In genomic region chr2:227082286-227082685, GRCh38 we compare ENCODE assay signal across 15 cellular contexts.
DNase-seq lines count a peak whose midpoint lies in the region; ATAC-seq, FAIRE-seq and TF ChIP-seq lines count a peak whose summit lies in the region.
"Had no signal": no experiment of that assay in that cellular context is flagged by ENCODE, and none has a peak within 500 bp of the region (broad histone marks: within the 10 kb centered on the region; RNA-seq: fewer than 3 reads in every experiment).

No MANE protein-coding gene starts in this region.

- no peaks in the 10 kb centered on the region for H3K4me1 Mint-ChIP-seq in activated CD8-positive, alpha-beta T cell treated with anti-CD3 and anti-CD28 coated beads for 36 hours (ENCODE audit: low read depth)
- H3K4me1 Mint-ChIP-seq in effector memory CD8-positive, alpha-beta T cell (ENCODE audit: low read depth in 2 of 2): no peaks in the 10 kb centered on the region

- DNase-seq in bronchial epithelial cell (ENCODE audit: low read depth): peak; percentile 23
- DNase-seq in activated CD8-positive, alpha-beta T cell treated with anti-CD3 and anti-CD28 coated beads for 36 hours: no peak
- no peak for DNase-seq in effector memory CD8-positive, alpha-beta T cell
- no peak for DNase-seq in kidney glomerular epithelial cell (lab: John Stamatoyannopoulos, UW)
- DNase-seq in medulla oblongata (ENCODE audit: extremely low spot score): no peak
- DNase-seq: activated effector memory CD4-positive, alpha-beta T cell treated with Interleukin-2 at 50 U/mL for 16 hours; CD4-positive, alpha-beta T cell; NCI-H748 treated with DMSO at 0.1 percent for 48 hours; SJCRH30; transverse colon had no signal

- no peaks in the 10 kb centered on the region for H3K36me3 ChIP-seq in bronchial epithelial cell (ENCODE audit: control insufficient read depth, insufficient read depth, low read length)
- H3K36me3 ChIP-seq: cardiac muscle cell, SJCRH30, transverse colon had no signal

- TF ChIP-seq CTCF in bronchial epithelial cell (IDR thresholded peaks at IDR 0.05; ENCODE audit: insufficient read depth, low read length, severe bottlenecking): no peak
- no peak for TF ChIP-seq CTCF in activated CD8-positive, alpha-beta T cell treated with anti-CD3 and anti-CD28 coated beads for 36 hours (IDR thresholded peaks at IDR 0.05)

- H3K27me3 Mint-ChIP-seq in activated CD8-positive, alpha-beta T cell treated with anti-CD3 and anti-CD28 coated beads for 36 hours: peaks cover 10% of the 10 kb centered on the region
- H3K27me3 Mint-ChIP-seq in effector memory CD8-positive, alpha-beta T cell: peaks cover 11 to 19% of the 10 kb centered on the region in 2 donors

- FAIRE-seq in bronchial epithelial cell (lab: Jason Lieb, UNC): no peak

- H3K4me3 ChIP-seq in bronchial epithelial cell (ENCODE audit: low read depth, low read length): no peak overlapping the region
- H3K4me3 ChIP-seq: cardiac muscle cell, SJCRH30, transverse colon had no signal

- H3K27ac Mint-ChIP-seq in activated CD8-positive, alpha-beta T cell treated with anti-CD3 and anti-CD28 coated beads for 36 hours: no peak overlapping the region
- no peak overlapping the region for H3K27ac Mint-ChIP-seq in effector memory CD8-positive, alpha-beta T cell
- H3K27ac Mint-ChIP-seq: CD4-positive, alpha-beta T cell had no signal

- ATAC-seq in GM18873 (IDR thresholded peaks at IDR 0.05; ENCODE audit: low FRiP score, unreplicated experiment) (peak; percentile 99), GM21528 (IDR thresholded peaks at IDR 0.05; ENCODE audit: low FRiP score, unreplicated experiment) (peak; percentile 85), HG03060 (IDR thresholded peaks at IDR 0.05; ENCODE audit: low read depth, unreplicated experiment) (peak; percentile 99)
- ATAC-seq in activated CD8-positive, alpha-beta T cell treated with anti-CD3 and anti-CD28 coated beads for 36 hours: no peak
- no peak for ATAC-seq in effector memory CD8-positive, alpha-beta T cell (replicated peaks)
- ATAC-seq: sciatic nerve had no signal

- H3K27me3 ChIP-seq in bronchial epithelial cell (ENCODE audit: control insufficient read depth, insufficient read depth, low read length): no peaks in the 10 kb centered on the region
- H3K27me3 ChIP-seq: cardiac muscle cell, SJCRH30, transverse colon had no signal

- no peaks in the 10 kb centered on the region for H3K9me3 Mint-ChIP-seq in activated CD8-positive, alpha-beta T cell treated with anti-CD3 and anti-CD28 coated beads for 36 hours
- no peaks in the 10 kb centered on the region for H3K9me3 Mint-ChIP-seq in effector memory CD8-positive, alpha-beta T cell
- H3K9me3 Mint-ChIP-seq: CD4-positive, alpha-beta T cell had no signal

- POLR2A ChIA-PET in activated CD8-positive, alpha-beta T cell treated with anti-CD3 and anti-CD28 coated beads for 36 hours (lab: Charles Lee): no interaction called here

- no peak overlapping the region for H3K4me3 Mint-ChIP-seq in activated CD8-positive, alpha-beta T cell treated with anti-CD3 and anti-CD28 coated beads for 36 hours
- H3K4me3 Mint-ChIP-seq in effector memory CD8-positive, alpha-beta T cell: no peak overlapping the region
- H3K4me3 Mint-ChIP-seq: CD4-positive, alpha-beta T cell had no signal

- H3K36me3 Mint-ChIP-seq in activated CD8-positive, alpha-beta T cell treated with anti-CD3 and anti-CD28 coated beads for 36 hours (ENCODE audit: low read depth): no peaks in the 10 kb centered on the region
- no peaks in the 10 kb centered on the region for H3K36me3 Mint-ChIP-seq in effector memory CD8-positive, alpha-beta T cell (ENCODE audit: insufficient read depth)

- CTCF ChIA-PET in activated CD8-positive, alpha-beta T cell treated with anti-CD3 and anti-CD28 coated beads for 36 hours (lab: Charles Lee): interaction anchor here (1.0 kb wide), 1 partner anchor 10 kb away, joined by 4 read pairs; no protein-coding TSS in a partner anchor

- intact Hi-C loops in activated CD8-positive, alpha-beta T cell treated with anti-CD3 and anti-CD28 coated beads for 36 hours (cut with micrococcal nuclease): no loop called here

Comparison
In these comparisons a context has a peak if more than half of its experiments do, and no peak if none do; other contexts are left out.
1. ATAC-seq: peak in GM18873 (single experiment), GM21528 (single experiment) and HG03060 (single experiment); none in activated CD8-positive, alpha-beta T cell treated with anti-CD3 and anti-CD28 coated beads for 36 hours (single experiment) and effector memory CD8-positive, alpha-beta T cell (single experiment).